ENCODE assay signal across 8 cellular contexts in genomic region chr7:18610331-18610948, GRCh38.
DNase-seq lines count a peak whose midpoint lies in the region; ATAC-seq, FAIRE-seq and TF ChIP-seq lines count a peak whose summit lies in the region.

No MANE protein-coding gene starts in this region.

- TF ChIP-seq CTCF in right atrium auricular region (IDR thresholded peaks at IDR 0.05) (peak; percentile 32 to 56), endothelial cell of umbilical vein (IDR thresholded peaks at IDR 0.05; ENCODE audit: extremely low read depth in 1 of 2, insufficient read depth in 1 of 2, low read depth in 1 of 2, low read length in 2 of 2) (peak; percentile 52 to 66)

- no peaks in the 10 kb centered on the region for H3K27me3 Mint-ChIP-seq in activated naive CD4-positive, alpha-beta T cell treated with anti-CD3 and anti-CD28 coated beads, Interleukin-2, amount 10 ng/mL, durations not matched to agents 7 days and 5 days

- no peaks in the 10 kb centered on the region for H3K4me1 ChIP-seq in right atrium auricular region
- H3K4me1 ChIP-seq in endothelial cell of umbilical vein (ENCODE audit: control insufficient read depth, extremely low read depth, insufficient read depth, low read length) = no peaks in the 10 kb centered on the region

- POLR2A ChIA-PET in endothelial cell of umbilical vein (lab: Charles Lee) = no interaction called here

- H3K27ac Mint-ChIP-seq in activated naive CD4-positive, alpha-beta T cell treated with anti-CD3 and anti-CD28 coated beads, Interleukin-2, amount 10 ng/mL, durations not matched to agents 7 days and 5 days = no peak overlapping the region

- no peaks in the 10 kb centered on the region for H3K9me1 ChIP-seq in endothelial cell of umbilical vein (replicated peaks; ENCODE audit: control insufficient read depth, extremely low read depth, insufficient read depth, low read length)

- peak overlapping the region; percentile 58 for H2AFZ ChIP-seq in endothelial cell of umbilical vein (ENCODE audit: low read depth, low read length)

- H3K36me3 Mint-ChIP-seq in activated naive CD4-positive, alpha-beta T cell treated with anti-CD3 and anti-CD28 coated beads, Interleukin-2, amount 10 ng/mL, durations not matched to agents 7 days and 5 days = no peaks in the 10 kb centered on the region

- no peaks in the 10 kb centered on the region for H3K9me3 Mint-ChIP-seq in activated naive CD4-positive, alpha-beta T cell treated with anti-CD3 and anti-CD28 coated beads, Interleukin-2, amount 10 ng/mL, durations not matched to agents 7 days and 5 days

- intact Hi-C loops in left ventricle myocardium superior (cut with micrococcal nuclease) (no loop called here), endothelial cell of umbilical vein (cut with micrococcal nuclease) (loop anchor here (1.0 to 5.0 kb wide), 3 partner anchors 57 to 258 kb away; no protein-coding TSS in a partner anchor)

- no peak for TF ChIP-seq POLR2A in endothelial cell of umbilical vein (IDR thresholded peaks at IDR 0.05; ENCODE audit: low read depth, low read length)

- H3K27ac ChIP-seq in right atrium auricular region (no peak overlapping the region), endothelial cell of umbilical vein (ENCODE audit: insufficient read depth, low read depth, low read length) (no peak overlapping the region)

- DNase-seq in right atrium auricular region (ENCODE audit: low spot score) (no peak), left ventricle myocardium superior (no peak), NCI-H226 (peak; percentile 36), endothelial cell of umbilical vein (ENCODE audit: low read depth, low spot score) (peak; percentile 38), renal cortical epithelial cell (ENCODE audit: low read depth) (peak; percentile 44), DMS114 treated with DMSO at 0.1 percent for 48 hours (lab: John Stamatoyannopoulos, UW; ENCODE audit: unreplicated experiment) (no peak)
- DNase-seq in activated naive CD4-positive, alpha-beta T cell treated with anti-CD3 and anti-CD28 coated beads, Interleukin-2, amount 10 ng/mL, durations not matched to agents 7 days and 5 days = no peak

- H3K4me3 ChIP-seq in right atrium auricular region = no peak overlapping the region
- H3K4me3 ChIP-seq in endothelial cell of umbilical vein (replicated peaks in 1 of 3; ENCODE audit: insufficient read depth in 1 of 3, low read depth in 1 of 3, low read length in 3 of 3) = no peak overlapping the region

- no peak for ATAC-seq in left ventricle myocardium superior
- no peak for ATAC-seq in HG02870 (IDR thresholded peaks at IDR 0.05; ENCODE audit: unreplicated experiment)

- no peaks in the 10 kb centered on the region for H4K20me1 ChIP-seq in endothelial cell of umbilical vein (replicated peaks; ENCODE audit: control insufficient read depth, extremely low read depth, insufficient read depth, low read length)

- H3K79me2 ChIP-seq in endothelial cell of umbilical vein (ENCODE audit: control insufficient read depth, insufficient read depth, low read length) = no peaks in the 10 kb centered on the region

- H3K9me3 ChIP-seq in right atrium auricular region (peaks cover 0 to 7% of the 10 kb centered on the region in 2 donors), endothelial cell of umbilical vein (replicated peaks; ENCODE audit: control insufficient read depth, insufficient read depth, low read length) (no peaks in the 10 kb centered on the region)

- H3K9ac ChIP-seq in endothelial cell of umbilical vein (replicated peaks; ENCODE audit: extremely low read depth, insufficient read depth, low read length) = no peak overlapping the region

- BruUV-seq in endothelial cell of umbilical vein (replicated peaks; lab: Mats Ljungman, UMichigan) = no TSS peak

- H3K27me3 ChIP-seq in right atrium auricular region = no peaks in the 10 kb centered on the region
- H3K27me3 ChIP-seq in endothelial cell of umbilical vein (ENCODE audit: control insufficient read depth in 2 of 2, insufficient read depth in 2 of 2, low read length in 2 of 2) = no peaks in the 10 kb centered on the region

- dilution Hi-C loops in endothelial cell of umbilical vein (cut with MboI; ENCODE audit: extremely low pct_ligation_motif_present, low sequenced_read_pairs) = no loop called here

- H3K36me3 ChIP-seq in right atrium auricular region (peaks cover 6% of the 10 kb centered on the region), endothelial cell of umbilical vein (ENCODE audit: control insufficient read depth in 2 of 2, extremely low read depth in 1 of 2, insufficient read depth in 2 of 2, low read length in 2 of 2) (no peaks in the 10 kb centered on the region)

- peak; percentile 88 for FAIRE-seq in endothelial cell of umbilical vein (lab: Jason Lieb, UNC)

- H3K4me1 Mint-ChIP-seq in activated naive CD4-positive, alpha-beta T cell treated with anti-CD3 and anti-CD28 coated beads, Interleukin-2, amount 10 ng/mL, durations not matched to agents 7 days and 5 days = no peaks in the 10 kb centered on the region

- no peak overlapping the region for H3K4me2 ChIP-seq in endothelial cell of umbilical vein (ENCODE audit: insufficient read depth, low read length)

- CTCF ChIA-PET in endothelial cell of umbilical vein (lab: Charles Lee) = interaction anchor here (0.6 to 3.5 kb wide), 25 partner anchors 8 to 1103 kb away, joined by 3 to 43 read pairs (median 3); no protein-coding TSS in a partner anchor
- CTCF ChIA-PET in activated naive CD4-positive, alpha-beta T cell treated with anti-CD3 and anti-CD28 coated beads, Interleukin-2, amount 10 ng/mL, durations not matched to agents 7 days and 5 days (lab: Charles Lee) = no interaction called here

- H3K4me3 Mint-ChIP-seq in activated naive CD4-positive, alpha-beta T cell treated with anti-CD3 and anti-CD28 coated beads, Interleukin-2, amount 10 ng/mL, durations not matched to agents 7 days and 5 days = no peak overlapping the region

TF ChIP-seq in endothelial cell of umbilical vein, 7 proteins besides CTCF, POLR2A, EP300 and RAD21:
- TF ChIP-seq GATA2 (IDR thresholded peaks at IDR 0.05; ENCODE audit: insufficient read depth, insufficient read length, low read depth, low read length) (no peak), JUN (IDR thresholded peaks at IDR 0.05; ENCODE audit: borderline replicate concordance, insufficient read depth, insufficient read length, low read depth) (no peak), MYC (IDR thresholded peaks at IDR 0.05; ENCODE audit: low read depth, low read length) (no peak), POLR2AphosphoS5 (IDR thresholded peaks at IDR 0.05; ENCODE audit: insufficient read depth, low read depth, low read length) (no peak), FOS (IDR thresholded peaks at IDR 0.05; ENCODE audit: borderline replicate concordance, insufficient read depth, low read length) (no peak), MAX (IDR thresholded peaks at IDR 0.05; ENCODE audit: insufficient read depth, insufficient read length) (no peak), EZH2 (IDR thresholded peaks at IDR 0.05; ENCODE audit: borderline replicate concordance, low read depth, low read length, severe bottlenecking) (no peak)

Comparison
In these comparisons a context has a peak if more than half of its experiments do, and no peak if none do; other contexts are left out.
1. DNase-seq: peak in NCI-H226 (single experiment), endothelial cell of umbilical vein (single experiment) and renal cortical epithelial cell (single experiment); none in right atrium auricular region (single experiment), left ventricle myocardium superior (single experiment), activated naive CD4-positive, alpha-beta T cell treated with anti-CD3 and anti-CD28 coated beads, Interleukin-2, amount 10 ng/mL, durations not matched to agents 7 days and 5 days (single experiment) and DMS114 treated with DMSO at 0.1 percent for 48 hours (single experiment).